10 cellular contexts compared by ENCODE assay signal in genomic region chr11:64888406-64888757, GRCh38. TPM values are rescaled to one million over a fixed set of nuclear protein-coding genes. Genes with fewer than 3 reads are reported as not detected.
DNase-seq lines count a peak whose midpoint lies in the region; FAIRE-seq and TF ChIP-seq lines count a peak whose summit lies in the region.
"Had no signal": no experiment of that assay in that cellular context is flagged by ENCODE, and none has a peak within 500 bp of the region (broad histone marks: within the 10 kb centered on the region; RNA-seq: fewer than 3 reads in every experiment).

No MANE protein-coding gene starts in this region.

- peak overlapping the region; percentile 44 for H3K27ac ChIP-seq in OCI-LY7 (ENCODE audit: low read depth, low read length, poor library complexity, severe bottlenecking)
- no peak overlapping the region for H3K27ac ChIP-seq in parathyroid adenoma

- CTCF ChIA-PET in OCI-LY7 (lab: Charles Lee; ENCODE audit: unreplicated experiment) = interaction anchor here (0.6 to 1.8 kb wide), 10 partner anchors 11 to 44 kb away, joined by 3 to 12 read pairs (median 4); partner anchors contain the start of gene CDC42BPG

- H3K36me3 ChIP-seq in OCI-LY7 (ENCODE audit: insufficient read depth, low read length) (no peaks in the 10 kb centered on the region), endocrine pancreas (ENCODE audit: control insufficient read depth, insufficient read depth, low read length) (no peaks in the 10 kb centered on the region), parathyroid adenoma (ENCODE audit: control insufficient read depth, insufficient read depth, low read length) (no peaks in the 10 kb centered on the region)
- H3K36me3 ChIP-seq: left lung had no signal

- H3K4me1 Mint-ChIP-seq in CD14-positive monocyte = peaks cover 47% of the 10 kb centered on the region

- POLR2A ChIA-PET in OCI-LY7 (lab: Charles Lee) = interaction anchor here (0.6 to 1.7 kb wide), 3 partner anchors 12 to 43 kb away, joined by 4 to 9 read pairs (median 4); no protein-coding TSS in a partner anchor

- H3K4me1 ChIP-seq in OCI-LY7 (ENCODE audit: insufficient read depth, low read length, poor library complexity, severe bottlenecking) (peaks cover 35% of the 10 kb centered on the region), endocrine pancreas (ENCODE audit: control insufficient read depth, insufficient read depth, low read length) (no peaks in the 10 kb centered on the region), parathyroid adenoma (no peaks in the 10 kb centered on the region)

- peaks cover 0 to 3% of the 10 kb centered on the region in 2 donors for H3K36me3 Mint-ChIP-seq in CD14-positive monocyte

- intact Hi-C loops in OCI-LY7 (cut with micrococcal nuclease; ENCODE audit: unreplicated experiment) (no loop called here), CD14-positive monocyte (cut with micrococcal nuclease) (loop anchor here in 1 of 2 donors (2.0 kb wide), 1 partner anchor 34 kb away; no protein-coding TSS in a partner anchor)

- H3K4me2 ChIP-seq in OCI-LY7 (ENCODE audit: low read length) (peak overlapping the region; percentile 75), parathyroid adenoma (ENCODE audit: low read length) (peak overlapping the region; percentile 35)

- H3K27me3 ChIP-seq in endocrine pancreas (ENCODE audit: control insufficient read depth, insufficient read depth, low read length) (no peaks in the 10 kb centered on the region), parathyroid adenoma (ENCODE audit: control insufficient read depth, insufficient read depth, low read length) (no peaks in the 10 kb centered on the region)
- H3K27me3 ChIP-seq: left lung had no signal

- no peaks in the 10 kb centered on the region for H4K20me1 ChIP-seq in OCI-LY7 (ENCODE audit: insufficient read depth, low read length)

- H2AFZ ChIP-seq in OCI-LY7 (ENCODE audit: low read length) (peak overlapping the region; percentile 97), parathyroid adenoma (peak overlapping the region; percentile 80)

- no peak for TF ChIP-seq CTCF in GM12865 (IDR thresholded peaks at IDR 0.05; ENCODE audit: insufficient read depth, low read depth, low read length, missing control alignments)
- no peak for TF ChIP-seq CTCF in OCI-LY7 (conservative IDR thresholded peaks at IDR 0.05; ENCODE audit: low read length)
- no peak for TF ChIP-seq CTCF in parathyroid adenoma (IDR thresholded peaks at IDR 0.05)
- TF ChIP-seq CTCF in CD14-positive monocyte (IDR thresholded peaks at IDR 0.05) = no peak

- DNase-seq in GM12865 (ENCODE audit: low read depth) (no peak), OCI-LY7 (ENCODE audit: low spot score) (no peak), Ammon's horn (ENCODE audit: low spot score) (no peak), GM19239 (ENCODE audit: insufficient read length, low spot score) (no peak), NCI-H774 (lab: John Stamatoyannopoulos, UW) (no peak), CD14-positive monocyte (ENCODE audit: low spot score) (no peak)

- H3K9me3 ChIP-seq in OCI-LY7 (ENCODE audit: low read length) (no peaks in the 10 kb centered on the region), endocrine pancreas (ENCODE audit: control insufficient read depth, low read length) (no peaks in the 10 kb centered on the region), parathyroid adenoma (ENCODE audit: control insufficient read depth, low read length) (no peaks in the 10 kb centered on the region)
- H3K9me3 ChIP-seq: left lung had no signal

- H3K9ac ChIP-seq in endocrine pancreas (ENCODE audit: control insufficient read depth, insufficient read depth, low read length) (peak overlapping the region; percentile 27), parathyroid adenoma (no peak overlapping the region)

- H3K9me3 Mint-ChIP-seq in CD14-positive monocyte = no peaks in the 10 kb centered on the region

- peak overlapping the region in 1 of 2 donors; percentile 88 for H3K4me3 Mint-ChIP-seq in CD14-positive monocyte

- peak overlapping the region; percentile 52 for H3K4me3 ChIP-seq in GM12865 (ENCODE audit: low read depth, low read length)
- H3K4me3 ChIP-seq in OCI-LY7 (ENCODE audit: low read depth, low read length, poor library complexity, severe bottlenecking) = peak overlapping the region; percentile 53
- no peak overlapping the region for H3K4me3 ChIP-seq in endocrine pancreas (ENCODE audit: control insufficient read depth, insufficient read depth, low read length)
- H3K4me3 ChIP-seq in parathyroid adenoma (ENCODE audit: low read depth, low read length) = no peak overlapping the region

- H3K27me3 Mint-ChIP-seq in CD14-positive monocyte (ENCODE audit: low read depth in 3 of 3) = peaks cover 4 to 13% (median 13%) of the 10 kb centered on the region in 3 donors

- H3K79me2 ChIP-seq in OCI-LY7 (ENCODE audit: insufficient read depth, low read depth, low read length) (no peaks in the 10 kb centered on the region), parathyroid adenoma (no peaks in the 10 kb centered on the region)

- peak overlapping the region in 2 of 7 donors; percentile 85 to 94 for H3K27ac Mint-ChIP-seq in CD14-positive monocyte

- no peak for FAIRE-seq in GM19239 (lab: Jason Lieb, UNC)

- H3K9me2 ChIP-seq in OCI-LY7 (ENCODE audit: insufficient read depth, low read length) = no peaks in the 10 kb centered on the region

- no TSS peak for BruUV-seq in OCI-LY7 (replicated peaks; lab: Mats Ljungman, UMichigan)

RNA-seq across cellular contexts. Expression of gene EHD1, which starts 10.0 kb away (rescaled TPM):
- 101 and 107 TPM in 2 replicates for total RNA-seq in OCI-LY7 (2014; rRNA removed; shearing (Covaris generic))
- total RNA-seq in OCI-LY7 (2022) = 153 and 177 TPM in 2 replicates
- 10 to 100 TPM; 30.3 to 48.4 TPM for polyA plus RNA-seq in CD14-positive monocyte

RNA-seq across cellular contexts. Expression of gene ATG2A, which starts 28.6 kb away (rescaled TPM):
- total RNA-seq in OCI-LY7 (2014; rRNA removed; shearing (Covaris generic)) = 18.1 and 29.0 TPM in 2 replicates
- total RNA-seq in OCI-LY7 (2022) = 28.2 and 28.7 TPM in 2 replicates
- 1 to 10 TPM; 2.6 to 4.0 TPM for polyA plus RNA-seq in CD14-positive monocyte

RNA-seq across cellular contexts. Expression of gene PPP2R5B, which starts 36.1 kb away (rescaled TPM):
- 8.6 and 8.8 TPM in 2 replicates for total RNA-seq in OCI-LY7 (2014; rRNA removed; shearing (Covaris generic))
- 13.3 and 16.2 TPM in 2 replicates for total RNA-seq in OCI-LY7 (2022)
- polyA plus RNA-seq in CD14-positive monocyte = 1 to 10 TPM; 9.0 to 9.4 TPM

RNA-seq across cellular contexts. Expression of gene CDC42BPG, which starts 43.9 kb away (rescaled TPM):
- total RNA-seq in OCI-LY7 (2014; rRNA removed; shearing (Covaris generic)) = 4.9 TPM in 2 replicates
- 3.5 and 5.1 TPM in 2 replicates for total RNA-seq in OCI-LY7 (2022)
- not detected for polyA plus RNA-seq in CD14-positive monocyte

RNA-seq across cellular contexts. Expression of gene GPHA2, which starts 47.3 kb away (rescaled TPM):
- total RNA-seq in OCI-LY7 (2014; rRNA removed; shearing (Covaris generic)) = not detected in 2 replicates
- total RNA-seq in OCI-LY7 (2022) = not detected in 2 replicates
- polyA plus RNA-seq in CD14-positive monocyte = not detected
- total RNA-seq: left lung, NCI-H460 had no signal

Comparison
In these comparisons a context has a peak if more than half of its experiments do, and no peak if none do; other contexts are left out.
1. H3K4me3 ChIP-seq: peak in GM12865 (single experiment) and OCI-LY7 (single experiment); none in endocrine pancreas (single experiment) and parathyroid adenoma (single experiment).